16 cellular contexts compared by ENCODE assay signal in the genomic region with DNA sequence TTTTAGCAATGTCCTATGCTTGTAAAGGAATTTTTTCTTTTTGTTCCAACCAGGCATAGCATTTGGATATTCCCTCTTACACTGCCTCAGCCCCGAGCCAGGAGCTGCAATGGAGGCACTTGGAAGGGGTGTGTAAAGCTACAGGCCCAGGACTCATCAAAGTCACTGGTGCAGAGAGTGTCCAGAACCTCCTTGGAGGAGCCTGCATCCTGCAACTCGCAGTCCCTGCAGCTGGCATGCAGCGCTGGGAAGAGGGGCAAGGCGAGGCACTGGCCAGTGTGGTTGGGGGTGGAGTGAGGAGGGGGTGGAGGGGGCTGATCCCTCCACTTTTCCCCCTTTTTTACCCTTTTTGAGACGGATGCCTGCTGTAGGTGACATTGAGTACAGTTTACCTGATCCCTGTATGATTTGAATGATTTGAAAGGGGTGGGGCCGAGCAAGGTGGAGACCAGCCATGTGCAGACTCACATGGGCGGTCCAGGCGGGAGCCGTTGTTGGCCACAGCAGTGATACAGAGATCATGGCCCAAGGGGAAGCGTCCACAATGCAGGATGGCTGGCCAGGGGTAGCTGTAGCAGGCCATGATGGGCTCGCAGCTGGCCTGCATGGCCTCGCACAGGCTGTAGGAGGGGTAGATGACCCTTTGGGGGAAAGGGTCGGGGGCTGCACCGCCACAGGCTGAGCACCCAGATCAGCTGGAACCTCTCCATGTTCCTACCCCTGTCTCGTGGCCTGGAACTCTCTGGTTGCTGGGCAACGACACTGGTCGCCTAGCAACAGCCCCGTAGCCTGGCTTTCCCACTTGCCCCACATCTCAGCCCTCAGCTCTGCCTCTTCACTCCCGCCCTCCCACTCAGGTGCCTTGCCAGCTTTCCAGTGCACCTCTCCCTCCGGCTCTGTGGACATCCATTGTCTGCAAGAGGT. TPM values are rescaled to one million over a fixed set of nuclear protein-coding genes. Genes with fewer than 3 reads are reported as not detected.
DNase-seq lines count a peak whose midpoint lies in the region; FAIRE-seq and TF ChIP-seq lines count a peak whose summit lies in the region.
"Had no signal": no experiment of that assay in that cellular context is flagged by ENCODE, and none has a peak within 500 bp of the region (broad histone marks: within the 10 kb centered on the region; RNA-seq: fewer than 3 reads in every experiment).

No MANE protein-coding gene starts in this region.

- peaks cover 0 to 9% of the 10 kb centered on the region in 2 donors for H3K36me3 ChIP-seq in vagina
- H3K36me3 ChIP-seq: uterus had no signal

- no peak overlapping the region for H3K27ac ChIP-seq in vagina
- H3K27ac ChIP-seq: HL-60, uterus had no signal

- peak; percentile 34 for DNase-seq in NCI-H2107 treated with DMSO at 0.1 percent for 48 hours (lab: John Stamatoyannopoulos, UW; ENCODE audit: unreplicated experiment)
- DNase-seq in NCI-H2107 (lab: John Stamatoyannopoulos, UW), result no peak
- peak; percentile 71 for DNase-seq in NCI-H510A treated with DMSO at 0.1 percent for 48 hours (lab: John Stamatoyannopoulos, UW)
- DNase-seq in frontal cortex (ENCODE audit: low spot score in 2 of 2), result peak; percentile 25 to 66
- DNase-seq in posterior cingulate gyrus, result peak in 7 of 10 donors; percentile 60 to 94 (median 72)
- DNase-seq in NCI-H524 treated with DMSO at 0.1 percent for 48 hours (lab: John Stamatoyannopoulos, UW), result no peak
- DNase-seq in activated CD4-positive, alpha-beta T cell treated with anti-CD3 and anti-CD28 coated beads, Interleukin-2, amount 50 U/mL, for 4 hours, result no peak
- DNase-seq in vagina (ENCODE audit: extremely low spot score in 2 of 2), result no peak
- DNase-seq: activated naive CD4-positive, alpha-beta T cell treated with anti-CD3 and anti-CD28 coated beads, Interleukin-2, amount 10 ng/mL, durations not matched to agents 7 days and 5 days; erythroblast; hippocampal formation; NCI-H774; stimulated activated CD4-positive, alpha-beta T cell treated with anti-CD3 and anti-CD28 coated beads, Interleukin-15, amount 100 ng/mL, for 24 hours; stimulated activated CD8-positive, alpha-beta memory T cell treated with anti-CD3 and anti-CD28 coated beads, Interleukin-4, amount 100 ng/mL, for 48 hours; uterus had no signal

- no peak for TF ChIP-seq CTCF in vagina (IDR thresholded peaks at IDR 0.05)

- no peaks in the 10 kb centered on the region for H3K27me3 ChIP-seq in vagina
- H3K27me3 ChIP-seq: uterus had no signal

- H3K9me3 ChIP-seq in vagina, result no peaks in the 10 kb centered on the region
- H3K9me3 ChIP-seq: uterus had no signal

- intact Hi-C loops in posterior cingulate gyrus (cut with DNase I), result no loop called here
- intact Hi-C loops in vagina (cut with DNase I), result no loop called here

- TF ChIP-seq POLR2A in vagina (IDR thresholded peaks at IDR 0.05), result no peak

- no peak overlapping the region for H3K4me3 ChIP-seq in vagina
- H3K4me3 ChIP-seq: uterus had no signal

- no peak for FAIRE-seq in frontal cortex (lab: Jason Lieb, UNC)

- H3K4me1 ChIP-seq in vagina, result no peaks in the 10 kb centered on the region

RNA-seq across cellular contexts. Expression of a gene that starts 7.9 kb away (rescaled TPM):
- total RNA-seq in frontal cortex, result 53.8 TPM
- total RNA-seq in vagina, result 43.5 TPM

RNA-seq across cellular contexts. Expression of a gene that starts 9.2 kb away (rescaled TPM):
- 111 TPM for total RNA-seq in frontal cortex
- 109 TPM for total RNA-seq in vagina

RNA-seq across cellular contexts. Expression of a gene that starts 20.4 kb away (rescaled TPM):
- total RNA-seq in frontal cortex (51.4 TPM), vagina (35.4 TPM)

RNA-seq across cellular contexts. Expression of a gene that starts 23.9 kb away (rescaled TPM):
- 31.8 TPM for total RNA-seq in frontal cortex
- total RNA-seq in vagina, result 91.3 TPM

RNA-seq across cellular contexts. Expression of a gene that starts 31.2 kb away (rescaled TPM):
- total RNA-seq in frontal cortex (190 TPM), vagina (185 TPM)

Comparison
In these comparisons a context has a peak if more than half of its experiments do, and no peak if none do; other contexts are left out.
1. DNase-seq: peak in NCI-H2107 treated with DMSO at 0.1 percent for 48 hours (single experiment), NCI-H510A treated with DMSO at 0.1 percent for 48 hours (single experiment), frontal cortex (2 of 2) and posterior cingulate gyrus (7 of 10); none in NCI-H2107 (single experiment), NCI-H524 treated with DMSO at 0.1 percent for 48 hours (single experiment), activated CD4-positive, alpha-beta T cell treated with anti-CD3 and anti-CD28 coated beads, Interleukin-2, amount 50 U/mL, for 4 hours (0 of 2) and vagina (0 of 2).